ENCODE assay signal across 24 cellular contexts in genomic region chr4:7628432-7628831, GRCh38.
DNase-seq lines count a peak whose midpoint lies in the region; ATAC-seq, FAIRE-seq and TF ChIP-seq lines count a peak whose summit lies in the region.
"Had no signal": no experiment of that assay in that cellular context is flagged by ENCODE, and none has a peak within 500 bp of the region (broad histone marks: within the 10 kb centered on the region; RNA-seq: fewer than 3 reads in every experiment).

No MANE protein-coding gene starts in this region.

- POLR2A ChIA-PET in activated CD4-positive, alpha-beta T cell treated with anti-CD3 and anti-CD28 coated beads for 36 hours (lab: Charles Lee), result no interaction called here

- no peak overlapping the region for H2AFZ ChIP-seq in neural progenitor cell (replicated peaks)

- ATAC-seq in Right ventricle myocardium superior (ENCODE audit: poor library complexity) (peak; percentile 15), GM18868 (IDR thresholded peaks at IDR 0.05; ENCODE audit: unreplicated experiment) (no peak)
- no peak for ATAC-seq in stimulated activated effector memory CD8-positive, alpha-beta T cell treated with anti-CD3 and anti-CD28 coated beads, Interleukin-12 subunit alpha, Interleukin-12 subunit beta, amount 100 ng/mL, for 72 hours
- ATAC-seq in activated CD4-positive, alpha-beta T cell treated with anti-CD3 and anti-CD28 coated beads for 36 hours, result no peak
- ATAC-seq: CD8-positive, alpha-beta T cell had no signal

- H3K4me3 ChIP-seq in kidney (ENCODE audit: low read length in 2 of 2) (no peak overlapping the region), neural progenitor cell (no peak overlapping the region)
- H3K4me3 ChIP-seq: BLaER1 had no signal

- H3K27me3 Mint-ChIP-seq in neural progenitor cell (ENCODE audit: insufficient read depth, low read depth), result peaks cover 14% of the 10 kb centered on the region
- H3K27me3 Mint-ChIP-seq in activated CD4-positive, alpha-beta T cell treated with anti-CD3 and anti-CD28 coated beads for 36 hours, result peaks cover 6% of the 10 kb centered on the region
- H3K27me3 Mint-ChIP-seq: B cell had no signal

- H3K4me1 ChIP-seq in kidney (ENCODE audit: control insufficient read depth in 1 of 2, insufficient read depth in 1 of 2, low read depth in 1 of 2, low read length in 2 of 2) (no peaks in the 10 kb centered on the region), neural progenitor cell (no peaks in the 10 kb centered on the region)
- H3K4me1 ChIP-seq: BLaER1, Caco-2 had no signal

- no peak for FAIRE-seq in kidney (lab: Jason Lieb, UNC)
- FAIRE-seq: A204.1, G401.6, GM12892, GM19239 had no signal

- no peaks in the 10 kb centered on the region for H4K20me1 ChIP-seq in neural progenitor cell (ENCODE audit: low read depth)
- H4K20me1 ChIP-seq: BLaER1 had no signal

- no peak overlapping the region for H3K4me2 ChIP-seq in neural progenitor cell
- H3K4me2 ChIP-seq: BLaER1 had no signal

- H3K9me3 Mint-ChIP-seq in neural progenitor cell, result peaks cover 5% of the 10 kb centered on the region
- no peaks in the 10 kb centered on the region for H3K9me3 Mint-ChIP-seq in stimulated activated effector memory CD8-positive, alpha-beta T cell treated with anti-CD3 and anti-CD28 coated beads, Interleukin-12 subunit alpha, Interleukin-12 subunit beta, amount 100 ng/mL, for 72 hours
- H3K9me3 Mint-ChIP-seq in activated CD4-positive, alpha-beta T cell treated with anti-CD3 and anti-CD28 coated beads for 36 hours (ENCODE audit: low read depth), result peaks cover 4% of the 10 kb centered on the region
- H3K9me3 Mint-ChIP-seq: CD8-positive, alpha-beta T cell had no signal

- no peaks in the 10 kb centered on the region for H3K27me3 ChIP-seq in neural progenitor cell
- H3K27me3 ChIP-seq: BLaER1 had no signal

- H3K79me2 ChIP-seq in neural progenitor cell (ENCODE audit: low read depth), result no peaks in the 10 kb centered on the region

- CTCF ChIA-PET in activated CD4-positive, alpha-beta T cell treated with anti-CD3 and anti-CD28 coated beads for 36 hours (lab: Charles Lee), result no interaction called here

- H3K36me3 Mint-ChIP-seq in neural progenitor cell, result no peaks in the 10 kb centered on the region
- H3K36me3 Mint-ChIP-seq in stimulated activated effector memory CD8-positive, alpha-beta T cell treated with anti-CD3 and anti-CD28 coated beads, Interleukin-12 subunit alpha, Interleukin-12 subunit beta, amount 100 ng/mL, for 72 hours, result no peaks in the 10 kb centered on the region
- no peaks in the 10 kb centered on the region for H3K36me3 Mint-ChIP-seq in activated CD4-positive, alpha-beta T cell treated with anti-CD3 and anti-CD28 coated beads for 36 hours (ENCODE audit: low read depth)
- H3K36me3 Mint-ChIP-seq: CD4-positive, CD25-positive, alpha-beta regulatory T cell; CD8-positive, alpha-beta T cell had no signal

- intact Hi-C loops in Right ventricle myocardium superior (cut with DNase I), result no loop called here
- intact Hi-C loops in cardiac septum (cut with DNase I), result no loop called here
- intact Hi-C loops in kidney (cut with DNase I), result no loop called here
- intact Hi-C loops in activated CD4-positive, alpha-beta T cell treated with anti-CD3 and anti-CD28 coated beads for 36 hours (cut with DNase I, micrococcal nuclease), result no loop called here

- TF ChIP-seq CTCF in kidney (IDR thresholded peaks at IDR 0.05; ENCODE audit: borderline replicate concordance, extremely low read depth, insufficient read depth), result no peak
- TF ChIP-seq CTCF in neural progenitor cell (IDR thresholded peaks at IDR 0.05), result no peak
- TF ChIP-seq CTCF in GM20000 (IDR thresholded peaks at IDR 0.05; ENCODE audit: extremely low read depth, missing control alignments), result no peak

- no peak overlapping the region for H3K9ac ChIP-seq in kidney (ENCODE audit: low read length in 2 of 2)
- H3K9ac ChIP-seq in neural progenitor cell, result no peak overlapping the region
- H3K9ac ChIP-seq: BLaER1 had no signal

- peak overlapping the region; percentile 52 for H3K27ac Mint-ChIP-seq in neural progenitor cell
- H3K27ac Mint-ChIP-seq in stimulated activated effector memory CD8-positive, alpha-beta T cell treated with anti-CD3 and anti-CD28 coated beads, Interleukin-12 subunit alpha, Interleukin-12 subunit beta, amount 100 ng/mL, for 72 hours, result peak overlapping the region; percentile 56
- no peak overlapping the region for H3K27ac Mint-ChIP-seq in activated CD4-positive, alpha-beta T cell treated with anti-CD3 and anti-CD28 coated beads for 36 hours
- H3K27ac Mint-ChIP-seq: B cell; CD4-positive, CD25-positive, alpha-beta regulatory T cell; CD8-positive, alpha-beta T cell had no signal

- H3K9me3 ChIP-seq in kidney (ENCODE audit: control insufficient read depth in 1 of 2, low read length in 2 of 2), result no peaks in the 10 kb centered on the region
- H3K9me3 ChIP-seq in neural progenitor cell (ENCODE audit: low read depth), result no peaks in the 10 kb centered on the region
- H3K9me3 ChIP-seq: Caco-2 had no signal

- H3K4me3 Mint-ChIP-seq in neural progenitor cell, result no peak overlapping the region
- H3K4me3 Mint-ChIP-seq in stimulated activated effector memory CD8-positive, alpha-beta T cell treated with anti-CD3 and anti-CD28 coated beads, Interleukin-12 subunit alpha, Interleukin-12 subunit beta, amount 100 ng/mL, for 72 hours, result no peak overlapping the region
- H3K4me3 Mint-ChIP-seq in activated CD4-positive, alpha-beta T cell treated with anti-CD3 and anti-CD28 coated beads for 36 hours, result no peak overlapping the region
- H3K4me3 Mint-ChIP-seq: B cell; CD4-positive, CD25-positive, alpha-beta regulatory T cell; CD8-positive, alpha-beta T cell had no signal

- no peaks in the 10 kb centered on the region for H3K36me3 ChIP-seq in kidney (ENCODE audit: control insufficient read depth in 1 of 2, insufficient read depth in 2 of 2, low read length in 2 of 2)
- no peaks in the 10 kb centered on the region for H3K36me3 ChIP-seq in neural progenitor cell

- H3K27ac ChIP-seq in kidney (ENCODE audit: low read depth in 2 of 2, low read length in 2 of 2) (no peak overlapping the region), neural progenitor cell (no peak overlapping the region)
- H3K27ac ChIP-seq: 22Rv1, BLaER1, C4-2B had no signal

- no peaks in the 10 kb centered on the region for H3F3A ChIP-seq in neural progenitor cell (ENCODE audit: low read depth)

- DNase-seq in Right ventricle myocardium superior (no peak), cardiac septum (ENCODE audit: low spot score) (no peak), kidney (peak; percentile 46), neural progenitor cell (ENCODE audit: low spot score) (no peak), GM20000 (ENCODE audit: low spot score) (no peak)
- no peak for DNase-seq in stimulated activated effector memory CD8-positive, alpha-beta T cell treated with anti-CD3 and anti-CD28 coated beads, Interleukin-12 subunit alpha, Interleukin-12 subunit beta, amount 100 ng/mL, for 72 hours (ENCODE audit: low spot score in 2 of 2)
- no peak for DNase-seq in activated CD4-positive, alpha-beta T cell treated with anti-CD3 and anti-CD28 coated beads for 36 hours
- DNase-seq: Caco-2; CD4-positive, CD25-positive, alpha-beta regulatory T cell; CD8-positive, alpha-beta T cell; DMS153; DND-41; GOT3; H7; HCEC 1CT had no signal

- H3K4me1 Mint-ChIP-seq in neural progenitor cell, result peaks cover 14% of the 10 kb centered on the region
- H3K4me1 Mint-ChIP-seq in stimulated activated effector memory CD8-positive, alpha-beta T cell treated with anti-CD3 and anti-CD28 coated beads, Interleukin-12 subunit alpha, Interleukin-12 subunit beta, amount 100 ng/mL, for 72 hours, result peaks cover 14% of the 10 kb centered on the region
- no peaks in the 10 kb centered on the region for H3K4me1 Mint-ChIP-seq in activated CD4-positive, alpha-beta T cell treated with anti-CD3 and anti-CD28 coated beads for 36 hours
- H3K4me1 Mint-ChIP-seq: B cell; CD4-positive, CD25-positive, alpha-beta regulatory T cell had no signal
